Comparison of ENCODE assay signal across 20 cellular contexts in the genomic region with DNA sequence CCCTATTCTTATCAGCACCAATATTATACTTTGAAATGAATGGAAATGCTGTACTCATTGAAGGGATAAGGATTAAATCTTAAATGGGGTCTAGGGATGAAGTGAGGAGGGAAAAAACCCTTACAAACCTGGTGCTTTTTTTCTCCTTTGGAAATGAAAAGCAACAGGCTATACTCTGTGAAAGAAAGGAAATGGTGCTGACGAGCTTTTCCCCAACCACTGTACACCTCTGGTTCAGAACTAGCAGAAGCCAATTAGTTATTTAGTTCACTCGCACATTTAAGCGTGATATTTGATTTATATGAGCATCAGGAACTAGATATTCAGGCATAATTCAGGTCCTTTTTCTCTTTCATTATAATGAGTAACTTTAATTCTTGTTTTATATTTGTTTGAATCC.
"Had no signal": no experiment of that assay in that cellular context is flagged by ENCODE, and none has a peak within 500 bp of the region (broad histone marks: within the 10 kb centered on the region; RNA-seq: fewer than 3 reads in every experiment).

No MANE protein-coding gene starts in this region.

- H3K4me3 Mint-ChIP-seq: activated T-cell treated with anti-CD3 and anti-CD28 coated beads, Interleukin-2, amount 50 U/mL, for 72 hours; memory B cell; naive B cell had no signal

- H3K9me3 Mint-ChIP-seq: memory B cell, naive B cell had no signal

- H3K4me3 ChIP-seq: ascending aorta, mucosa of descending colon, ovary, sigmoid colon, transverse colon had no signal

- H3K27me3 Mint-ChIP-seq: memory B cell, naive B cell had no signal

- H3K27ac Mint-ChIP-seq: activated T-cell treated with anti-CD3 and anti-CD28 coated beads, Interleukin-2, amount 50 U/mL, for 72 hours; memory B cell; naive B cell had no signal

- H3K27me3 ChIP-seq: ascending aorta, ovary, sigmoid colon, transverse colon had no signal

- H3K36me3 Mint-ChIP-seq: memory B cell, naive B cell had no signal

- H3K27ac ChIP-seq: ascending aorta, ovary had no signal

- H3K9me3 ChIP-seq: ascending aorta, mucosa of descending colon, ovary, sigmoid colon had no signal

- H3K4me1 ChIP-seq: ascending aorta, sigmoid colon, transverse colon had no signal

- DNase-seq: activated CD4-positive, alpha-beta T cell treated with anti-CD3 and anti-CD28 coated beads, Interleukin-2, amount 50 U/mL, for 4 hours; activated effector memory CD4-positive, alpha-beta T cell treated with anti-CD3 and anti-CD28 coated beads, Interleukin-2, amount 50 U/mL, for 16 hours; activated naive CD4-positive, alpha-beta T cell treated with anti-CD3 and anti-CD28 coated beads, Interleukin-2, amount 50 U/mL, for 16 hours; activated T-cell treated with anti-CD3 and anti-CD28 coated beads, Interleukin-2, amount 50 U/mL, for 72 hours; cerebellar nuclear complex; cortex of kidney; effector CD8-positive, alpha-beta T cell; hypothalamus; islet precursor cell; mucosa of descending colon; naive B cell; ovary; sigmoid colon; stimulated activated CD8-positive, alpha-beta memory T cell treated with anti-CD3 and anti-CD28 coated beads, Interleukin-4, amount 100 ng/mL, for 48 hours; stimulated activated naive CD4-positive, alpha-beta T cell treated with Interleukin-2 at 50 U/mL for 16 hours; SW 1271; T-helper 2 cell; transverse colon had no signal

- H3K36me3 ChIP-seq: ascending aorta, ovary, sigmoid colon, transverse colon had no signal
